In the genomic region with DNA sequence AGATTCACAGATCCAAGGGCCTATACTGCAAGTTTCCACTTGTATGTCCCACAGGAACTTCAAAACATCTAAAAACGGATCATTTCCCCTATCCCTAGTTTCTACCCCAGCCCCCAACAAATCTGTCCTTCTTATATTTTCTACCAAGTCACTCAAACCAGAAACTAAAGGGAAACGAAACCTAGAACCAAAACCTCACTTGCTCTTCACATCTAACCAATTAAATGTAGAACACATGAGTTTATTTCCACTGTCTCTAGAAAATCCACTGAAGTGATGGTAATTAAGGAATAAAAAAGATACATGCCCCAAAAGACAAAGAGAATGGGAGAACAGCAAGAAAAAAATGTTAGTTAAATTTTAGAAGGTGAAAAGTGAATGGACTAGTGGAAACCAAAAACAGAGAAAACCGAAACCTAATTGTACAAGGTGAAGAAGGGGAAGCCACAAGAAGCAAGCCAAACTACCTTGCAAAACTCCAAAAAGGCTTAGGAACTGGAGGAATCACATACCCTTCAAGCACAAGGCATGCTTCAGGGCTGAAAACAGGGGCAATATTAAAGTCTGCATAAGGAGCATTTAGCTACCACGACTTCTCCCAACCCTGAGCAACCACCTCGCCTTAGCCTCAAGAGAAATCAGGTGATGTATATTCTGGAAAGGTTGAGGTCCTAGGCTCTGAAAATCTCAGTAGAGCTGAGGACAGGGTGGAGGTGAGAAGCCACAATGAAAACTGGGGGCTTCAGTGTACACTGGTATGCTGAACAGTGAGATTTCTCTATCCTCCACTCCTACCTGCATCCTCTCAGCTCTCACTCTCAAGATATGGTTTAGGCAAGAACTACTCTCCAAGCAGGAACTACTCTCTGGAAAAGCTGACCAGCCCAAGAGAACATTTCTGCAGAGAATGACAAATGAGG, we compare ENCODE assay signal across 10 cellular contexts. TPM values are rescaled to one million over a fixed set of nuclear protein-coding genes. Genes with fewer than 3 reads are reported as not detected.
A peak's percentile ranks its signal among the peaks of the same experiment; 100 is the strongest.
DNase-seq lines count a peak whose midpoint lies in the region; ATAC-seq and TF ChIP-seq lines count a peak whose summit lies in the region.
"Had no signal": no experiment of that assay in that cellular context is flagged by ENCODE, and none has a peak within 500 bp of the region (broad histone marks: within the 10 kb centered on the region; RNA-seq: fewer than 3 reads in every experiment).

No MANE protein-coding gene starts in this region.

- intact Hi-C loops in activated CD8-positive, alpha-beta T cell treated with anti-CD3 and anti-CD28 coated beads for 36 hours (cut with micrococcal nuclease), result no loop called here

- POLR2A ChIA-PET in activated CD8-positive, alpha-beta T cell treated with anti-CD3 and anti-CD28 coated beads for 36 hours (lab: Charles Lee), result interaction anchor here (0.7 to 2.0 kb wide), 4 partner anchors 9 to 50 kb away, joined by 4 to 11 read pairs (median 4); a partner anchor contains a TSS

- H3K27me3 Mint-ChIP-seq in activated CD8-positive, alpha-beta T cell treated with anti-CD3 and anti-CD28 coated beads for 36 hours, result no peaks in the 10 kb centered on the region

- no peak for DNase-seq in activated CD8-positive, alpha-beta T cell treated with anti-CD3 and anti-CD28 coated beads for 36 hours
- DNase-seq in NCI-H524 treated with DMSO at 0.1 percent for 48 hours (lab: John Stamatoyannopoulos, UW) (no peak), activated gamma-delta T cell treated with Interleukin-2 at 50 U/mL for 16 hours (no peak), NCI-H446 treated with DMSO at 0.1 percent for 48 hours (lab: John Stamatoyannopoulos, UW) (no peak)
- DNase-seq: activated T-cell treated with anti-CD3 and anti-CD28 coated beads, Interleukin-2, amount 50 U/mL, for 1 hour; right lobe of liver had no signal

- H3K4me3 Mint-ChIP-seq in activated CD8-positive, alpha-beta T cell treated with anti-CD3 and anti-CD28 coated beads for 36 hours, result no peak overlapping the region

- CTCF ChIA-PET in activated CD8-positive, alpha-beta T cell treated with anti-CD3 and anti-CD28 coated beads for 36 hours (lab: Charles Lee), result interaction anchor here (1.1 kb wide), 1 partner anchor 16 kb away, joined by 4 read pairs; no protein-coding TSS in a partner anchor

- no peak for TF ChIP-seq CTCF in activated CD8-positive, alpha-beta T cell treated with anti-CD3 and anti-CD28 coated beads for 36 hours (IDR thresholded peaks at IDR 0.05)

- H3K4me1 Mint-ChIP-seq in activated CD8-positive, alpha-beta T cell treated with anti-CD3 and anti-CD28 coated beads for 36 hours (ENCODE audit: low read depth), result peaks cover 12% of the 10 kb centered on the region

- H3K9me3 Mint-ChIP-seq in activated CD8-positive, alpha-beta T cell treated with anti-CD3 and anti-CD28 coated beads for 36 hours, result no peaks in the 10 kb centered on the region

- ATAC-seq in GM18498 (IDR thresholded peaks at IDR 0.05; ENCODE audit: unreplicated experiment), result peak; percentile 82
- peak; percentile 72 for ATAC-seq in GM19468 (IDR thresholded peaks at IDR 0.05; ENCODE audit: extremely low read depth, unreplicated experiment)
- ATAC-seq in HG03139 (IDR thresholded peaks at IDR 0.05; ENCODE audit: unreplicated experiment), result peak; percentile 70
- no peak for ATAC-seq in activated CD8-positive, alpha-beta T cell treated with anti-CD3 and anti-CD28 coated beads for 36 hours
- ATAC-seq in HG02763 (IDR thresholded peaks at IDR 0.05; ENCODE audit: unreplicated experiment), result no peak

- peaks cover 40% of the 10 kb centered on the region for H3K36me3 Mint-ChIP-seq in activated CD8-positive, alpha-beta T cell treated with anti-CD3 and anti-CD28 coated beads for 36 hours (ENCODE audit: low read depth)

- peak overlapping the region; percentile 39 for H3K27ac Mint-ChIP-seq in activated CD8-positive, alpha-beta T cell treated with anti-CD3 and anti-CD28 coated beads for 36 hours

RNA-seq across cellular contexts. Expression of a gene that starts 11.1 kb away (rescaled TPM):
- total RNA-seq in activated CD8-positive, alpha-beta T cell treated with anti-CD3 and anti-CD28 coated beads for 36 hours, result 10 to 100 TPM; 23.8 to 23.9 TPM

RNA-seq across cellular contexts. Expression of a gene that starts 40.3 kb away (rescaled TPM):
- total RNA-seq in activated CD8-positive, alpha-beta T cell treated with anti-CD3 and anti-CD28 coated beads for 36 hours, result 100 to 1,000 TPM; 139 to 143 TPM

Comparison
In these comparisons a context has a peak if more than half of its experiments do, and no peak if none do; other contexts are left out.
1. ATAC-seq: peak in GM18498 (single experiment), GM19468 (single experiment) and HG03139 (single experiment); none in activated CD8-positive, alpha-beta T cell treated with anti-CD3 and anti-CD28 coated beads for 36 hours (single experiment) and HG02763 (single experiment).